In genomic region chr11:82979824-82980223, GRCh38 we compare ENCODE assay signal across 24 cellular contexts.
A peak's percentile ranks its signal among the peaks of the same experiment; 100 is the strongest.
DNase-seq lines count a peak whose midpoint lies in the region; ATAC-seq, FAIRE-seq and TF ChIP-seq lines count a peak whose summit lies in the region.
"Had no signal": no experiment of that assay in that cellular context is flagged by ENCODE, and none has a peak within 500 bp of the region (broad histone marks: within the 10 kb centered on the region; RNA-seq: fewer than 3 reads in every experiment).

No MANE protein-coding gene starts in this region.

- CTCF ChIA-PET in MCF 10A (lab: Yijun Ruan, JAX), result interaction anchor here (0.5 kb wide), 1 partner anchor 18 kb away, joined by 3 read pairs; no protein-coding TSS in a partner anchor

- peaks cover 16% of the 10 kb centered on the region for H3K36me3 Mint-ChIP-seq in MCF 10A (ENCODE audit: insufficient read depth, unreplicated experiment)
- H3K36me3 Mint-ChIP-seq in activated T-helper 2 cell treated with anti-CD3 and anti-CD28 coated beads, Interferon-gamma antibody, Interleukin-2, Interleukin-4, amounts not matched to agents 10 μg/mL and 5 μg/mL and 100 μg/mL, durations not matched to agents 14 hours and 24 hours and 36 hours (ENCODE audit: low read depth), result peaks cover 54% of the 10 kb centered on the region

- H3K27ac ChIP-seq in breast epithelium (peak overlapping the region; percentile 16 to 59), keratinocyte (ENCODE audit: control insufficient read depth, insufficient read depth, low read length) (peak overlapping the region; percentile 36), uterus (peak overlapping the region; percentile 9 to 31)

- intact Hi-C loops in breast epithelium (cut with DNase I; ENCODE audit: low total_unique reads), result no loop called here
- intact Hi-C loops in MCF 10A (cut with micrococcal nuclease), result loop anchor here (2.0 kb wide), 1 partner anchor 91 kb away; the partner anchor contains the start of gene RAB30
- intact Hi-C loops in activated T-helper 2 cell treated with anti-CD3 and anti-CD28 coated beads, Interferon-gamma antibody, Interleukin-2, Interleukin-4, amounts not matched to agents 10 μg/mL and 5 μg/mL and 100 μg/mL, durations not matched to agents 14 hours and 24 hours and 36 hours (cut with micrococcal nuclease), result loop anchor here (1.0 to 2.0 kb wide), 5 partner anchors 47 to 177 kb away; partner anchors contain the start of genes DDIAS, PCF11 and PRCP
- intact Hi-C loops in uterus (cut with DNase I; ENCODE audit: low total_unique reads), result no loop called here

- H3K79me2 ChIP-seq in keratinocyte (ENCODE audit: control insufficient read depth, insufficient read depth, low read length), result no peaks in the 10 kb centered on the region

- no peaks in the 10 kb centered on the region for H3K4me1 ChIP-seq in breast epithelium
- peaks cover 22% of the 10 kb centered on the region for H3K4me1 ChIP-seq in keratinocyte (ENCODE audit: control insufficient read depth, extremely low read depth, insufficient read depth, low read length)
- H3K4me1 ChIP-seq in uterus, result no peaks in the 10 kb centered on the region

- dilution Hi-C loops in keratinocyte (cut with MboI; ENCODE audit: extremely low pct_ligation_motif_present, low sequenced_read_pairs), result no loop called here

- no peak overlapping the region for H3K4me3 ChIP-seq in breast epithelium
- H3K4me3 ChIP-seq in keratinocyte (ENCODE audit: control insufficient read depth in 2 of 3, extremely low read depth in 1 of 3, insufficient read depth in 2 of 3, low read depth in 1 of 3, low read length in 3 of 3), result no peak overlapping the region
- no peak overlapping the region for H3K4me3 ChIP-seq in uterus
- H3K4me3 ChIP-seq: esophagus squamous epithelium, heart right ventricle had no signal

- no peak overlapping the region for H3K4me3 Mint-ChIP-seq in MCF 10A (ENCODE audit: unreplicated experiment)
- H3K4me3 Mint-ChIP-seq in activated T-helper 2 cell treated with anti-CD3 and anti-CD28 coated beads, Interferon-gamma antibody, Interleukin-2, Interleukin-4, amounts not matched to agents 10 μg/mL and 5 μg/mL and 100 μg/mL, durations not matched to agents 14 hours and 24 hours and 36 hours (ENCODE audit: low read depth), result no peak overlapping the region
- H3K4me3 Mint-ChIP-seq: activated CD4-positive, alpha-beta T cell treated with anti-CD3 and anti-CD28 coated beads, Interleukin-2, amount 10 ng/mL, durations not matched to agents 7 days and 5 days; CD4-positive, alpha-beta T cell had no signal

- H3K4me2 ChIP-seq in keratinocyte (ENCODE audit: control insufficient read depth, extremely low read depth, insufficient read depth, low read depth, low read length), result peak overlapping the region; percentile 58

- H3K36me3 ChIP-seq in breast epithelium (no peaks in the 10 kb centered on the region), keratinocyte (ENCODE audit: control insufficient read depth in 2 of 2, extremely low read depth in 1 of 2, insufficient read depth in 2 of 2, low read length in 2 of 2) (peaks cover 2 to 4% of the 10 kb centered on the region in 2 experiments), uterus (no peaks in the 10 kb centered on the region)

- no peaks in the 10 kb centered on the region for H3K9me3 Mint-ChIP-seq in MCF 10A (ENCODE audit: unreplicated experiment)
- no peaks in the 10 kb centered on the region for H3K9me3 Mint-ChIP-seq in activated T-helper 2 cell treated with anti-CD3 and anti-CD28 coated beads, Interferon-gamma antibody, Interleukin-2, Interleukin-4, amounts not matched to agents 10 μg/mL and 5 μg/mL and 100 μg/mL, durations not matched to agents 14 hours and 24 hours and 36 hours

- TF ChIP-seq CTCF in breast epithelium (IDR thresholded peaks at IDR 0.05), result no peak
- no peak for TF ChIP-seq CTCF in MCF 10A (IDR thresholded peaks at IDR 0.05; ENCODE audit: unreplicated experiment)
- TF ChIP-seq CTCF in keratinocyte (optimal IDR thresholded peaks at IDR 0.05 in 1 of 3, IDR thresholded peaks at IDR 0.05 in 1 of 3, conservative IDR thresholded peaks at IDR 0.05 in 1 of 3; ENCODE audit: extremely low read depth in 1 of 3, insufficient read depth in 2 of 3, low read length in 3 of 3), result no peak
- no peak for TF ChIP-seq CTCF in uterus (IDR thresholded peaks at IDR 0.05)

- ATAC-seq in GM21529 (IDR thresholded peaks at IDR 0.05; ENCODE audit: unreplicated experiment), result no peak
- ATAC-seq: left lobe of liver had no signal

- no peak overlapping the region for H3K9ac ChIP-seq in keratinocyte (ENCODE audit: control insufficient read depth, extremely low read depth, insufficient read depth, low read length)

- H3K27ac Mint-ChIP-seq in MCF 10A (ENCODE audit: low read depth, unreplicated experiment), result no peak overlapping the region
- H3K27ac Mint-ChIP-seq in activated T-helper 2 cell treated with anti-CD3 and anti-CD28 coated beads, Interferon-gamma antibody, Interleukin-2, Interleukin-4, amounts not matched to agents 10 μg/mL and 5 μg/mL and 100 μg/mL, durations not matched to agents 14 hours and 24 hours and 36 hours, result peak overlapping the region; percentile 34
- H3K27ac Mint-ChIP-seq: activated CD4-positive, alpha-beta T cell treated with anti-CD3 and anti-CD28 coated beads, Interleukin-2, amount 10 ng/mL, durations not matched to agents 7 days and 5 days; CD4-positive, alpha-beta T cell had no signal

- H3K27me3 Mint-ChIP-seq in MCF 10A (ENCODE audit: insufficient read depth, unreplicated experiment), result no peaks in the 10 kb centered on the region
- H3K27me3 Mint-ChIP-seq in activated T-helper 2 cell treated with anti-CD3 and anti-CD28 coated beads, Interferon-gamma antibody, Interleukin-2, Interleukin-4, amounts not matched to agents 10 μg/mL and 5 μg/mL and 100 μg/mL, durations not matched to agents 14 hours and 24 hours and 36 hours (ENCODE audit: low read depth), result no peaks in the 10 kb centered on the region
- H3K27me3 Mint-ChIP-seq: activated CD4-positive, alpha-beta T cell treated with anti-CD3 and anti-CD28 coated beads, Interleukin-2, amount 10 ng/mL, durations not matched to agents 7 days and 5 days; CD4-positive, alpha-beta T cell had no signal

- no peaks in the 10 kb centered on the region for H3K27me3 ChIP-seq in breast epithelium
- no peaks in the 10 kb centered on the region for H3K27me3 ChIP-seq in keratinocyte (ENCODE audit: control insufficient read depth, extremely low read depth, insufficient read depth, low read length)
- H3K27me3 ChIP-seq in uterus, result no peaks in the 10 kb centered on the region
- H3K27me3 ChIP-seq: esophagus squamous epithelium, heart right ventricle had no signal

- POLR2A ChIA-PET in MCF 10A (lab: Yijun Ruan, JAX), result interaction anchor here (0.5 to 2.0 kb wide), 3 partner anchors 72 to 103 kb away, joined by 3 to 9 read pairs (median 3); partner anchors contain the start of gene RAB30

- H3K4me1 Mint-ChIP-seq in MCF 10A (ENCODE audit: insufficient read depth, unreplicated experiment), result peaks cover 26% of the 10 kb centered on the region
- peaks cover 44% of the 10 kb centered on the region for H3K4me1 Mint-ChIP-seq in activated T-helper 2 cell treated with anti-CD3 and anti-CD28 coated beads, Interferon-gamma antibody, Interleukin-2, Interleukin-4, amounts not matched to agents 10 μg/mL and 5 μg/mL and 100 μg/mL, durations not matched to agents 14 hours and 24 hours and 36 hours (ENCODE audit: low read depth)

- no TSS peak for BruUV-seq in MCF 10A (replicated peaks; lab: Mats Ljungman, UMichigan)

- no peak for TF ChIP-seq POLR2A in breast epithelium (IDR thresholded peaks at IDR 0.05)
- no peak for TF ChIP-seq POLR2A in uterus (IDR thresholded peaks at IDR 0.05)

- DNase-seq in breast epithelium (ENCODE audit: low spot score in 2 of 2), result no peak
- DNase-seq in MCF 10A (ENCODE audit: unreplicated experiment), result no peak
- no peak for DNase-seq in activated T-helper 2 cell treated with anti-CD3 and anti-CD28 coated beads, Interferon-gamma antibody, Interleukin-2, Interleukin-4, amounts not matched to agents 10 μg/mL and 5 μg/mL and 100 μg/mL, durations not matched to agents 14 hours and 24 hours and 36 hours (ENCODE audit: low spot score)
- no peak for DNase-seq in keratinocyte (ENCODE audit: low read depth, low spot score)
- no peak for DNase-seq in uterus
- no peak for DNase-seq in foreskin melanocyte
- DNase-seq in NCI-H1417 treated with DMSO at 0.1 percent for 48 hours (lab: John Stamatoyannopoulos, UW), result no peak
- DNase-seq: activated CD4-positive, alpha-beta T cell treated with anti-CD3 and anti-CD28 coated beads, Interleukin-2, amount 10 ng/mL, durations not matched to agents 7 days and 5 days; aorta; CD4-positive, alpha-beta T cell; cerebellar nuclear complex; effector CD8-positive, alpha-beta T cell; esophagus squamous epithelium; GDM1; heart right ventricle; MM.1S; NCI-H1694; NCI-H2171 treated with DMSO at 0.1 percent for 48 hours; NCI-H526 treated with DMSO at 0.1 percent for 48 hours; retina; stimulated activated CD8-positive, alpha-beta memory T cell treated with anti-CD3 and anti-CD28 coated beads, Interleukin-4, amount 100 ng/mL, for 48 hours; substantia nigra had no signal

- H3K9me3 ChIP-seq in breast epithelium (no peaks in the 10 kb centered on the region), keratinocyte (ENCODE audit: control insufficient read depth, low read depth, low read length) (no peaks in the 10 kb centered on the region), uterus (no peaks in the 10 kb centered on the region)
- H3K9me3 ChIP-seq: esophagus squamous epithelium, heart right ventricle had no signal

- peaks cover 3% of the 10 kb centered on the region for H3K9me1 ChIP-seq in keratinocyte (ENCODE audit: control insufficient read depth, extremely low read depth, insufficient read depth, low read length)

- H2AFZ ChIP-seq in keratinocyte (ENCODE audit: control insufficient read depth, low read length), result no peak overlapping the region

- H4K20me1 ChIP-seq in keratinocyte (ENCODE audit: control insufficient read depth, extremely low read depth, insufficient read depth, low read length), result no peaks in the 10 kb centered on the region

- no peak for FAIRE-seq in keratinocyte (lab: Jason Lieb, UNC)

Comparison
In these comparisons a context has a peak if more than half of its experiments do, and no peak if none do; other contexts are left out.
1. intact Hi-C loops: an anchor here in MCF 10A (2.0 kb wide) and activated T-helper 2 cell treated with anti-CD3 and anti-CD28 coated beads, Interferon-gamma antibody, Interleukin-2, Interleukin-4, amounts not matched to agents 10 μg/mL and 5 μg/mL and 100 μg/mL, durations not matched to agents 14 hours and 24 hours and 36 hours (1.0 to 2.0 kb wide); none called in breast epithelium and uterus.